In the genomic region with DNA sequence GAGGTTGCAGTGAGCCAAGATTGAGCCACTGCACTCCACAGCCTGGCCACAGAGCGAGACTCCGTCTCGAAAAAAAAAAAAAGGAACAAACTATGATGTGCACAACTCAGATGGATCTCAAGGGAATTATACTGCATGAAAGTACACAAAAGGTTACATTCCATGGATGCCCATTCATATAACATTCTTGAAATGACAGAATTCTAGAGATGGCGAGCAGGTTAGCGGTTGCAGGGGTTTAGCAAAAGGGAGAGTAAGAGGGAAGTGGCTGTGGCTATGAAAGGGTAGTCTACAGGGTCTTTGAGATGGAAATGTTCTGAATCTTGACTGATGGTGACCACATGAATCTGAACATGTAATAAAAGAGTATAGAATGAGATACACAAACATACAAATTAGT, we compare ENCODE assay signal across 1 cellular context.
TF ChIP-seq lines count a peak whose summit lies in the region.

No MANE protein-coding gene starts in this region.

TF ChIP-seq in GM12878, 131 proteins besides CTCF, POLR2A, EP300 and RAD21:
- TF ChIP-seq RBBP5 (conservative IDR thresholded peaks at IDR 0.05) (no peak), ETV6 (conservative IDR thresholded peaks at IDR 0.05 in 1 of 2, IDR thresholded peaks at IDR 0.05 in 1 of 2; ENCODE audit: borderline replicate concordance in 1 of 2, low read depth in 1 of 2) (peak in 1 of 2 experiments; percentile 51; a peak in 1 of 4 replicates), ATF2 (IDR thresholded peaks at IDR 0.05; ENCODE audit: low read length) (no peak), JUNB (IDR thresholded peaks at IDR 0.05) (peak; percentile 77), NFIC (IDR thresholded peaks at IDR 0.05; ENCODE audit: low read depth, low read length) (peak; percentile 58; the same call in 1 of the 2 replicates), RUNX3 (IDR thresholded peaks at IDR 0.05; ENCODE audit: low read length) (peak; percentile 86), FOXM1 (IDR thresholded peaks at IDR 0.05; ENCODE audit: low read depth, low read length) (peak; percentile 39; the same call in 1 of the 2 replicates)
